Comparison of ENCODE assay signal across 27 cellular contexts in the genomic region with DNA sequence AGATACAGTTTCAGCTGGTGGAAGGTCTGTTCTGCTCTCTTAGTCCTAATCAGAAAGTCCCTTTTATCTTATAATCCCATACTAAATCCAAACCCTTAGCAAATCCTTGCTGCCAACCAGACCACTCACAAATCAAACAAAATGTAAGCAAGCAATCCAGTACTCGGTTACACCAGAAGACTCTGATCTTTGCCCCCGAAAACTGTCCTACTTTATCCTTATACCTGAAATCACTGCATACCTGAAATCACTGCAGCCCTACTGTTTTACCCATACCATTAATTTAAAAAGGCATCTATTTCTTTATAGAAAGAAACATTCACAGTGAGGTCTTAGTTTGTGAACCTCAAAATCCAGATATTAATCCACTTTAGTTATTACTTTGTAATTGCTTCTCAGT.
"Had no signal": no experiment of that assay in that cellular context is flagged by ENCODE, and none has a peak within 500 bp of the region (broad histone marks: within the 10 kb centered on the region; RNA-seq: fewer than 3 reads in every experiment).

No MANE protein-coding gene starts in this region.

- H3K27ac Mint-ChIP-seq: immature natural killer cell; naive thymus-derived CD8-positive, alpha-beta T cell; nephron; stimulated activated naive B cell treated with anti-CD40 and anti-IgM and Interleukin-4, amounts not matched to agents 10 μg/mL and 1 μg/mL and 100 μg/mL, for 72 hours had no signal

- H3K9me3 Mint-ChIP-seq: immature natural killer cell; naive thymus-derived CD8-positive, alpha-beta T cell; nephron; stimulated activated naive B cell treated with anti-CD40 and anti-IgM and Interleukin-4, amounts not matched to agents 10 μg/mL and 1 μg/mL and 100 μg/mL, for 72 hours had no signal

- DNase-seq: hypothalamus; immature natural killer cell; islet precursor cell; left ventricle myocardium superior; lower lobe of right lung; mammary epithelial cell; mesenchymal stem cell; naive thymus-derived CD8-positive, alpha-beta T cell; occipital lobe; stimulated activated CD4-positive, alpha-beta T cell treated with anti-CD3 and anti-CD28 coated beads, Interleukin-12 subunit alpha, Interleukin-12 subunit beta, amount 100 ng/mL, for 4 hours; stimulated activated CD4-positive, alpha-beta T cell treated with anti-CD3 and anti-CD28 coated beads, Interleukin-15, amount 100 ng/mL, for 24 hours; stimulated activated CD4-positive, alpha-beta T cell treated with anti-CD3 and anti-CD28 coated beads, Interleukin-2, amount 100 ng/mL, for 24 hours; stimulated activated CD4-positive, alpha-beta T cell treated with anti-CD3 and anti-CD28 coated beads, Interleukin-4, amount 100 ng/mL, for 1 hour; stimulated activated naive B cell treated with anti-CD40 and anti-IgM and Interleukin-4, amounts not matched to agents 10 μg/mL and 1 μg/mL and 100 μg/mL, for 72 hours; stimulated activated naive CD8-positive, alpha-beta T cell treated with anti-CD3 and anti-CD28 coated beads, Interleukin-15, Interleukin-2, amounts not matched to agents 100 U/mL and 50 U/mL, for 24 hours; stomach; testis; thyroid gland; transverse colon; upper lobe of left lung had no signal

- H3K9ac ChIP-seq: parathyroid adenoma had no signal

- H3K4me3 Mint-ChIP-seq: immature natural killer cell; naive thymus-derived CD8-positive, alpha-beta T cell; nephron; neural crest cell; stimulated activated naive B cell treated with anti-CD40 and anti-IgM and Interleukin-4, amounts not matched to agents 10 μg/mL and 1 μg/mL and 100 μg/mL, for 72 hours had no signal

- H2AFZ ChIP-seq: parathyroid adenoma had no signal

- H3K79me2 ChIP-seq: parathyroid adenoma had no signal

- H3K4me3 ChIP-seq: lower lobe of right lung, right atrium auricular region, skin epidermis, stomach, testis, thyroid gland, transverse colon, upper lobe of left lung, vagina had no signal

- H3K4me1 ChIP-seq: lower lobe of right lung, parathyroid adenoma, right atrium auricular region, stomach, testis, thyroid gland, transverse colon, upper lobe of left lung, vagina had no signal

- H3K27ac ChIP-seq: lower lobe of right lung, neutrophil, parathyroid adenoma, right atrium auricular region, skin epidermis, stomach, testis, thyroid gland, transverse colon, upper lobe of left lung, vagina had no signal

- H3K36me3 ChIP-seq: lower lobe of right lung, neutrophil, right atrium auricular region, stomach, thyroid gland, transverse colon, upper lobe of left lung, vagina had no signal

- H3K9me3 ChIP-seq: lower lobe of right lung, neutrophil, right atrium auricular region, stomach, testis, thyroid gland, transverse colon, upper lobe of left lung, vagina had no signal

- H3K27me3 ChIP-seq: neutrophil, right atrium auricular region, stomach, testis, thyroid gland, transverse colon, upper lobe of left lung, vagina had no signal

- H3K4me1 Mint-ChIP-seq: immature natural killer cell; naive thymus-derived CD8-positive, alpha-beta T cell; neural crest cell; stimulated activated naive B cell treated with anti-CD40 and anti-IgM and Interleukin-4, amounts not matched to agents 10 μg/mL and 1 μg/mL and 100 μg/mL, for 72 hours had no signal

- H3K27me3 Mint-ChIP-seq: naive thymus-derived CD8-positive, alpha-beta T cell; stimulated activated naive B cell treated with anti-CD40 and anti-IgM and Interleukin-4, amounts not matched to agents 10 μg/mL and 1 μg/mL and 100 μg/mL, for 72 hours had no signal
